ENCODE assay signal across 25 cellular contexts in the genomic region with DNA sequence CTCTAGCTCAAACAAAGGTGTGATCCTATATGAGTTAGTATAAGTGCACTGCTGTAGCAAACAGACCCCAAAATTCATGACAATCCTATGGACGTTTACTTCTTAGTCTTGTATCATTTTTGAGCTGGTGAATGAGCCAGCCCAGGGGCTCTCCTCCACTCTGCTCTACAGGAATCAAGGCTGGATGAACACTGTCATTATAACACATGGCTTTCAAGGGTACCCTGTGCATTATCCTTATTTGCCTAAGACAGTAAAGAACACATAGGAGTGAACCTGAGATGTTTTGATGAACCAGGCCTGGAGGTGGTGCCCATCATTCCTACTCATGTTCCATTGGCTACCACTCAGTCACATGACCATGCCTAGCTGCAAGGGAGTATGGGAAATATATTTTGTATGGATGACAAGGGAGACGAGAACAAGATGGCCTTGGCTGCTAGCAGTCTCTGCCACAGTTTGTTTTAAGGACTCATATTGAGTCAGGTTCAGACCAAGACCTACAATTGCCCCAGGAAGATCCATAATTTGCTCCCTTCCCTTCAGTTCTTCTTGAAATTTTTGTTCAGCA.
"Had no signal": no experiment of that assay in that cellular context is flagged by ENCODE, and none has a peak within 500 bp of the region (broad histone marks: within the 10 kb centered on the region; RNA-seq: fewer than 3 reads in every experiment).

No MANE protein-coding gene starts in this region.

- H3K36me3 Mint-ChIP-seq: activated naive CD4-positive, alpha-beta T cell treated with anti-CD3 and anti-CD28 coated beads, Interleukin-2, amount 50 U/mL, for 72 hours; brain; WTC11 had no signal

- H3K9me3 Mint-ChIP-seq: activated CD4-positive, alpha-beta T cell treated with anti-CD3 and anti-CD28 coated beads, Interleukin-2, amount 10 ng/mL, durations not matched to agents 24 days and 14 days; activated naive CD4-positive, alpha-beta T cell treated with anti-CD3 and anti-CD28 coated beads, Interleukin-2, amount 50 U/mL, for 72 hours; activated naive CD8-positive, alpha-beta T cell treated with anti-CD3 and anti-CD28 coated beads, Interleukin-2, amount 50 U/mL, for 24 hours; activated T-cell treated with anti-CD3 and anti-CD28 coated beads, Interleukin-2, amount 50 U/mL, for 4 hours; central memory CD8-positive, alpha-beta T cell; T-helper 1 cell treated with Interleukin-12 subunit alpha and Interleukin-12 subunit beta and Interleukin-4 antibody, amounts not matched to agents 30 μg/mL and 1 μg/mL, for 36 hours had no signal

- DNase-seq: activated CD4-positive, alpha-beta T cell treated with anti-CD3 and anti-CD28 coated beads for 1 hour; activated CD4-positive, alpha-beta T cell treated with anti-CD3 and anti-CD28 coated beads, Interleukin-2, amount 10 ng/mL, durations not matched to agents 24 days and 14 days; activated CD4-positive, alpha-beta T cell treated with anti-CD3 and anti-CD28 coated beads, Interleukin-2, amount 50 U/mL, for 48 hours; activated effector memory CD4-positive, alpha-beta T cell treated with anti-CD3 and anti-CD28 coated beads, Interleukin-2, amount 50 U/mL, for 16 hours; activated naive CD4-positive, alpha-beta T cell treated with Interleukin-2 at 50 U/mL for 16 hours; activated naive CD8-positive, alpha-beta T cell treated with anti-CD3 and anti-CD28 coated beads, Interleukin-2, amount 50 U/mL, for 24 hours; activated T-cell treated with anti-CD3 and anti-CD28 coated beads, Interleukin-2, amount 50 U/mL, for 4 hours; amniotic stem cell; Kasumi-1; NCI-H1092 treated with DMSO at 0.1 percent for 48 hours; NCI-H1417 treated with DMSO at 0.1 percent for 48 hours; NCI-H1694; NCI-H2029; NCI-H2107; NCI-H2171 treated with DMSO at 0.1 percent for 48 hours; NCI-H226; NCI-H510A; NCI-H526 treated with DMSO at 0.1 percent for 48 hours; PC-3; SHP77 treated with DMSO at 0.1 percent for 48 hours had no signal

- H3K27me3 Mint-ChIP-seq: activated naive CD8-positive, alpha-beta T cell treated with anti-CD3 and anti-CD28 coated beads, Interleukin-2, amount 50 U/mL, for 24 hours; brain had no signal

- H3K27ac Mint-ChIP-seq: activated CD4-positive, alpha-beta T cell treated with anti-CD3 and anti-CD28 coated beads, Interleukin-2, amount 10 ng/mL, durations not matched to agents 24 days and 14 days; activated naive CD4-positive, alpha-beta T cell treated with anti-CD3 and anti-CD28 coated beads, Interleukin-2, amount 50 U/mL, for 72 hours; activated naive CD8-positive, alpha-beta T cell treated with anti-CD3 and anti-CD28 coated beads, Interleukin-2, amount 50 U/mL, for 24 hours; brain; T-helper 1 cell treated with Interleukin-12 subunit alpha and Interleukin-12 subunit beta and Interleukin-4 antibody, amounts not matched to agents 30 μg/mL and 1 μg/mL, for 36 hours; WTC11 had no signal

- H3K4me3 Mint-ChIP-seq: activated CD4-positive, alpha-beta T cell treated with anti-CD3 and anti-CD28 coated beads, Interleukin-2, amount 10 ng/mL, durations not matched to agents 24 days and 14 days; activated naive CD8-positive, alpha-beta T cell treated with anti-CD3 and anti-CD28 coated beads, Interleukin-2, amount 50 U/mL, for 24 hours; activated T-cell treated with anti-CD3 and anti-CD28 coated beads, Interleukin-2, amount 50 U/mL, for 4 hours; brain; central memory CD8-positive, alpha-beta T cell; T-helper 1 cell treated with Interleukin-12 subunit alpha and Interleukin-12 subunit beta and Interleukin-4 antibody, amounts not matched to agents 30 μg/mL and 1 μg/mL, for 36 hours; WTC11 had no signal

- H3K4me1 Mint-ChIP-seq: central memory CD8-positive, alpha-beta T cell had no signal

- ATAC-seq: activated naive CD4-positive, alpha-beta T cell treated with anti-CD3 and anti-CD28 coated beads, Interleukin-2, amount 50 U/mL, for 72 hours; activated naive CD8-positive, alpha-beta T cell treated with anti-CD3 and anti-CD28 coated beads, Interleukin-2, amount 50 U/mL, for 24 hours; activated T-cell treated with anti-CD3 and anti-CD28 coated beads, Interleukin-2, amount 50 U/mL, for 4 hours; PC-3; WTC11 had no signal
